1 cellular context compared by ENCODE assay signal in genomic region chr12:50400104-50400637, GRCh38.
TF ChIP-seq lines count a peak whose summit lies in the region.

No MANE protein-coding gene starts in this region.

TF ChIP-seq in H1, 55 proteins besides CTCF, POLR2A, EP300 and RAD21 (continued from another document):
- no peak for TF ChIP-seq ATF3 (IDR thresholded peaks at IDR 0.05; ENCODE audit: insufficient read depth, low read depth, low read length)
- no peak for TF ChIP-seq RXRA (IDR thresholded peaks at IDR 0.05; ENCODE audit: insufficient read depth, low read depth, low read length)
- no peak for TF ChIP-seq RFX5 (IDR thresholded peaks at IDR 0.05; ENCODE audit: borderline replicate concordance, low read depth, low read length)
- no peak for TF ChIP-seq SP2 (IDR thresholded peaks at IDR 0.05; ENCODE audit: low read length)
- TF ChIP-seq ASH2L (IDR thresholded peaks at IDR 0.05; ENCODE audit: low read length): no peak
- no peak for TF ChIP-seq SUZ12 (IDR thresholded peaks at IDR 0.05; ENCODE audit: low read length)
- TF ChIP-seq RBBP5 (IDR thresholded peaks at IDR 0.05; ENCODE audit: borderline replicate concordance, low read depth, low read length): no peak
- TF ChIP-seq TAF1 (IDR thresholded peaks at IDR 0.05; ENCODE audit: low read depth, low read length): no peak
- TF ChIP-seq MAFK (IDR thresholded peaks at IDR 0.05; ENCODE audit: low read depth, low read length): no peak
- no peak for TF ChIP-seq GTF2F1 (IDR thresholded peaks at IDR 0.05; ENCODE audit: borderline replicate concordance, low read depth, low read length)
- no peak for TF ChIP-seq POU5F1 (IDR thresholded peaks at IDR 0.05; ENCODE audit: low read depth, low read length)
- no peak; the same call in 1 of the 2 replicates for TF ChIP-seq CHD1 (IDR thresholded peaks at IDR 0.05; ENCODE audit: low read depth, low read length)
- TF ChIP-seq JUND (IDR thresholded peaks at IDR 0.05; ENCODE audit: low read length): no peak
- TF ChIP-seq CEBPB (IDR thresholded peaks at IDR 0.05; ENCODE audit: low read depth, low read length): no peak
- no peak for TF ChIP-seq NANOG (IDR thresholded peaks at IDR 0.05; ENCODE audit: insufficient read depth, low read depth, low read length, poor library complexity, severe bottlenecking)
- TF ChIP-seq CBX5 (IDR thresholded peaks at IDR 0.05; ENCODE audit: low read depth, low read length): no peak
TF ChIP-seq in H1: peak in this region for 0.
